2 cellular contexts compared by ENCODE assay signal in genomic region chr4:109378511-109378910, GRCh38.
"Had no signal": no experiment of that assay in that cellular context is flagged by ENCODE, and none has a peak within 500 bp of the region (broad histone marks: within the 10 kb centered on the region; RNA-seq: fewer than 3 reads in every experiment).

No MANE protein-coding gene starts in this region.

- DNase-seq: GDM1, GF-D8 had no signal
